23 cellular contexts compared by ENCODE assay signal in the genomic region with DNA sequence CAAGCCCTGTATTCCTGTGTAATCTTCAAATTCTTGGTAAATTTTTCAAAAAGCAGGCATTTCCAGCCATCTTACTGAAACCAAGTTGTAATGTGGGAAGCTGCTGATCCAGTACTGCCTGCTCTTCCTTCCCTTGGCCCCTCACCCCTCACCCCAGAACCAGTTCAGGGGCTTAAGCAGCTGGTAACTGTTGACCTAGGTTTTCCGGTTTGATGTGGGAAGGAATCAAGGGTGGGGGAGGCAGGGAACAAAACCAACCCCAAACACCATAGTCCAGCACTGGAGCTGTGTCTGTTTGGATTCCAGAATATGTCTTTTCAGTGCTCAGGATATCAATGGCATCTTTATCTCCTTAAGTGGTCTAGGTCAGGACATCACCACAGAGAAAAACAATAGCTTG. TPM values are rescaled to one million over a fixed set of nuclear protein-coding genes. Genes with fewer than 3 reads are reported as not detected.
"Had no signal": no experiment of that assay in that cellular context is flagged by ENCODE, and none has a peak within 500 bp of the region (broad histone marks: within the 10 kb centered on the region; RNA-seq: fewer than 3 reads in every experiment).

No MANE protein-coding gene starts in this region.

- H3K9me3 ChIP-seq: colonic mucosa, heart left ventricle, lower lobe of right lung, psoas muscle, right lobe of liver, thoracic aorta, upper lobe of left lung, uterus had no signal

- H3K4me1 Mint-ChIP-seq: memory B cell; nephron; stimulated activated memory B cell treated with anti-CD40 and anti-IgM and Interleukin-4, amounts not matched to agents 10 μg/mL and 1 μg/mL and 100 μg/mL, for 72 hours had no signal

- FAIRE-seq: endometrium, islet of Langerhans had no signal

- H3K27me3 ChIP-seq: colonic mucosa, heart left ventricle, right lobe of liver, upper lobe of left lung, uterus had no signal

- H3K27me3 Mint-ChIP-seq: memory B cell; naive B cell; stimulated activated memory B cell treated with anti-CD40 and anti-IgM and Interleukin-4, amounts not matched to agents 10 μg/mL and 1 μg/mL and 100 μg/mL, for 72 hours; stimulated activated naive CD8-positive, alpha-beta T cell treated with anti-CD3 and anti-CD28 coated beads, Interleukin-15, Interleukin-2, amounts not matched to agents 100 ng/mL and 50 ng/mL, for 24 hours had no signal

- H3K4me1 ChIP-seq: colonic mucosa, parathyroid adenoma, uterus had no signal

- H3K4me3 Mint-ChIP-seq: memory B cell; naive B cell; nephron; stimulated activated memory B cell treated with anti-CD40 and anti-IgM and Interleukin-4, amounts not matched to agents 10 μg/mL and 1 μg/mL and 100 μg/mL, for 72 hours; stimulated activated naive CD8-positive, alpha-beta T cell treated with anti-CD3 and anti-CD28 coated beads, Interleukin-15, Interleukin-2, amounts not matched to agents 100 ng/mL and 50 ng/mL, for 24 hours had no signal

- H3K36me3 ChIP-seq: uterus had no signal

- H3K9me3 Mint-ChIP-seq: memory B cell; naive B cell; nephron; stimulated activated memory B cell treated with anti-CD40 and anti-IgM and Interleukin-4, amounts not matched to agents 10 μg/mL and 1 μg/mL and 100 μg/mL, for 72 hours; stimulated activated naive CD8-positive, alpha-beta T cell treated with anti-CD3 and anti-CD28 coated beads, Interleukin-15, Interleukin-2, amounts not matched to agents 100 ng/mL and 50 ng/mL, for 24 hours had no signal

- H2AFZ ChIP-seq: parathyroid adenoma had no signal

- H3K4me3 ChIP-seq: colonic mucosa, heart left ventricle, lower lobe of right lung, psoas muscle, right lobe of liver, thoracic aorta, upper lobe of left lung, uterus had no signal

- ATAC-seq: esophagus mucosa; lower lobe of right lung; psoas muscle; stimulated activated memory B cell treated with anti-CD40 and anti-IgM and Interleukin-4, amounts not matched to agents 10 μg/mL and 1 μg/mL and 100 μg/mL, for 72 hours had no signal

- H3K9ac ChIP-seq: parathyroid adenoma had no signal

- H3K27ac Mint-ChIP-seq: memory B cell; nephron; stimulated activated memory B cell treated with anti-CD40 and anti-IgM and Interleukin-4, amounts not matched to agents 10 μg/mL and 1 μg/mL and 100 μg/mL, for 72 hours; stimulated activated naive CD8-positive, alpha-beta T cell treated with anti-CD3 and anti-CD28 coated beads, Interleukin-15, Interleukin-2, amounts not matched to agents 100 ng/mL and 50 ng/mL, for 24 hours had no signal

- H3K27ac ChIP-seq: colonic mucosa, heart left ventricle, lower lobe of right lung, parathyroid adenoma, psoas muscle, thoracic aorta, upper lobe of left lung, uterus had no signal

- DNase-seq: cerebellar nuclear complex; colonic mucosa; effector memory CD4-positive, alpha-beta T cell; heart left ventricle; kidney glomerular epithelial cell; lower lobe of right lung; naive B cell; psoas muscle; retina; right lobe of liver; stimulated activated CD4-positive, alpha-beta T cell treated with anti-CD3 and anti-CD28 coated beads, Interleukin-4, amount 100 ng/mL, for 24 hours; upper lobe of left lung; uterus had no signal

RNA-seq across cellular contexts. Expression of gene SNX22, which starts 29.1 kb away (rescaled TPM):
- polyA plus RNA-seq: fibroblast of lung had no signal
